Comparison of ENCODE assay signal across 1 cellular context in the genomic region with DNA sequence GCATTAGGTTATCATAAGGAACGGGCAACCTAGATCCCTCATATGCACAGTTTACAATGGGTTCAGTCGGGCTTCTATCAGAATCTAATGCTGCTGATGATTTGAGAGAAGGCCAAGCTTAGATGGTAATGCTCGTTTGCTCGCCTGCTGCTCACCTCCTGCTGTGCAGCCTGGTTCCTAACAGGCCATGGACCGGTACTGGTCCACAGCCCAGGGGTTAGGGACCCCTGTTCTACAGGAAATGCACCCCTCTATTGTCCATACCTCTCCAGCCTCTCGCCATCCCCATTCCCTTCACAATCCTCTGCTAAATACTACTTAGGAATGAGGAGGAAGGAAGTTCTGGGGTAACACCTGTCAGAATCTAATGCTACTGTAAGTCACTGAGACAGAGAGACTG.
TF ChIP-seq lines count a peak whose summit lies in the region.

No MANE protein-coding gene starts in this region.

TF ChIP-seq in GM23338, 12 proteins besides CTCF, POLR2A, EP300 and RAD21:
- TF ChIP-seq ZNF462 (CRISPR knock-in tag; IDR thresholded peaks at IDR 0.05) (no peak), NANOG (IDR thresholded peaks at IDR 0.05; ENCODE audit: borderline replicate concordance) (no peak), ZNF331 (CRISPR knock-in tag; IDR thresholded peaks at IDR 0.05; ENCODE audit: low read depth) (no peak), EZH2 (IDR thresholded peaks at IDR 0.05; ENCODE audit: low read depth, unreplicated experiment) (no peak), ZNF114 (CRISPR knock-in tag; IDR thresholded peaks at IDR 0.05) (no peak), JUNB (IDR thresholded peaks at IDR 0.05; ENCODE audit: unreplicated experiment) (no peak), ETS1 (IDR thresholded peaks at IDR 0.05) (no peak), EZH2phosphoT487 (IDR thresholded peaks at IDR 0.05; ENCODE audit: unreplicated experiment) (no peak), CREB1 (CRISPR knock-in tag; IDR thresholded peaks at IDR 0.05; ENCODE audit: low read depth) (no peak), REST (IDR thresholded peaks at IDR 0.05; ENCODE audit: unreplicated experiment) (no peak), POLR2AphosphoS5 (IDR thresholded peaks at IDR 0.05; ENCODE audit: low read depth) (no peak), STAT1 (IDR thresholded peaks at IDR 0.05; ENCODE audit: unreplicated experiment) (no peak)
